8 cellular contexts compared by ENCODE assay signal in genomic region chr1:84573481-84573966, GRCh38. TPM values are rescaled to one million over a fixed set of nuclear protein-coding genes. Genes with fewer than 3 reads are reported as not detected.
A peak's percentile ranks its signal among the peaks of the same experiment; 100 is the strongest.
DNase-seq lines count a peak whose midpoint lies in the region; ATAC-seq and TF ChIP-seq lines count a peak whose summit lies in the region.

No MANE protein-coding gene starts in this region.

- ATAC-seq in naive thymus-derived CD4-positive, alpha-beta T cell, result no peak
- no peak for ATAC-seq in HG03520 (IDR thresholded peaks at IDR 0.05; ENCODE audit: unreplicated experiment)
- no peak for ATAC-seq in HG03139 (IDR thresholded peaks at IDR 0.05; ENCODE audit: unreplicated experiment)

- no peaks in the 10 kb centered on the region for H3K9me3 Mint-ChIP-seq in naive thymus-derived CD4-positive, alpha-beta T cell

- peaks cover 21% of the 10 kb centered on the region for H3K4me1 ChIP-seq in DOHH2 (ENCODE audit: control insufficient read depth, low read length)
- peaks cover 9 to 13% of the 10 kb centered on the region in 2 donors for H3K4me1 ChIP-seq in naive thymus-derived CD4-positive, alpha-beta T cell (ENCODE audit: control insufficient read depth in 2 of 2, insufficient read depth in 2 of 2, low read length in 2 of 2)

- H3K9me2 ChIP-seq in DOHH2 (replicated peaks; ENCODE audit: control insufficient read depth, low read length), result no peaks in the 10 kb centered on the region

- H3K27ac ChIP-seq in DOHH2 (ENCODE audit: low read depth, low read length), result peak overlapping the region; percentile 75
- H3K27ac ChIP-seq in coronary artery, result peak overlapping the region; percentile 99
- H3K27ac ChIP-seq in naive thymus-derived CD4-positive, alpha-beta T cell (ENCODE audit: low read depth, low read length), result peak overlapping the region; percentile 99

- H3K4me1 Mint-ChIP-seq in naive thymus-derived CD4-positive, alpha-beta T cell, result peaks cover 34 to 58% (median 45%) of the 10 kb centered on the region in 7 donors

- TF ChIP-seq CTCF in DOHH2 (IDR thresholded peaks at IDR 0.05; ENCODE audit: low read depth, low read length, poor library complexity, severe bottlenecking) (no peak), coronary artery (IDR thresholded peaks at IDR 0.05) (no peak)

- no peaks in the 10 kb centered on the region for H4K20me1 ChIP-seq in DOHH2 (ENCODE audit: control insufficient read depth, insufficient read depth, low read depth, low read length)

- H3K79me2 ChIP-seq in DOHH2 (ENCODE audit: control insufficient read depth, low read length), result peaks cover 15% of the 10 kb centered on the region

- H3K4me3 ChIP-seq in DOHH2 (ENCODE audit: low read length) (peak overlapping the region; percentile 84), MG63 (peak overlapping the region; percentile 85), coronary artery (peak overlapping the region; percentile 88)
- H3K4me3 ChIP-seq in naive thymus-derived CD4-positive, alpha-beta T cell (ENCODE audit: low read length), result peak overlapping the region; percentile 77

- H3K27me3 ChIP-seq in DOHH2 (ENCODE audit: control insufficient read depth, low read length), result no peaks in the 10 kb centered on the region
- no peaks in the 10 kb centered on the region for H3K27me3 ChIP-seq in MG63
- no peaks in the 10 kb centered on the region for H3K27me3 ChIP-seq in naive thymus-derived CD4-positive, alpha-beta T cell (ENCODE audit: control insufficient read depth in 2 of 2, insufficient read depth in 2 of 2, low read length in 2 of 2)

- DNase-seq in MG63 (no peak), coronary artery (ENCODE audit: low spot score) (no peak), DMS79 (lab: John Stamatoyannopoulos, UW) (no peak)
- DNase-seq in naive thymus-derived CD4-positive, alpha-beta T cell, result peak in 2 of 9 donors; percentile 5 to 7
- DNase-seq in stimulated activated CD4-positive, alpha-beta T cell treated with anti-CD3 and anti-CD28 coated beads, Interleukin-4, amount 100 ng/mL, for 4 hours, result no peak

- no peaks in the 10 kb centered on the region for H3K27me3 Mint-ChIP-seq in naive thymus-derived CD4-positive, alpha-beta T cell

- H3K9me3 ChIP-seq in DOHH2 (ENCODE audit: control insufficient read depth, insufficient read depth, low read length) (no peaks in the 10 kb centered on the region), MG63 (no peaks in the 10 kb centered on the region)
- H3K9me3 ChIP-seq in naive thymus-derived CD4-positive, alpha-beta T cell (ENCODE audit: control insufficient read depth in 2 of 3, low read length in 3 of 3), result no peaks in the 10 kb centered on the region

- peak overlapping the region; percentile 97 to 99 (median 99) for H3K4me3 Mint-ChIP-seq in naive thymus-derived CD4-positive, alpha-beta T cell

- H3K36me3 Mint-ChIP-seq in naive thymus-derived CD4-positive, alpha-beta T cell, result peaks cover 10 to 37% (median 17%) of the 10 kb centered on the region in 5 donors

- H3F3A ChIP-seq in DOHH2 (ENCODE audit: control insufficient read depth, insufficient read depth), result peaks cover 5% of the 10 kb centered on the region

- peak overlapping the region; percentile 98 to 100 (median 100) for H3K27ac Mint-ChIP-seq in naive thymus-derived CD4-positive, alpha-beta T cell

- POLR2A ChIA-PET in naive thymus-derived CD4-positive, alpha-beta T cell (lab: Charles Lee), result interaction anchor here (0.7 to 4.4 kb wide), 27 partner anchors 9 to 627 kb away, joined by 3 to 32 read pairs (median 6); partner anchors contain the start of genes GNG5, PRKACB, RPF1 and SPATA1

- peak overlapping the region; percentile 80 for H3K4me2 ChIP-seq in DOHH2 (ENCODE audit: low read length)

- intact Hi-C loops in naive thymus-derived CD4-positive, alpha-beta T cell (cut with micrococcal nuclease), result loop anchor here (1.0 to 5.0 kb wide), 10 partner anchors 17 to 704 kb away; partner anchors contain the start of genes BCL10 (in 1 of the 2), C1orf52 (in 1 of the 2), RPF1 (in 1 of the 2) and SYDE2 (in 1 of the 2)

- CTCF ChIA-PET in naive thymus-derived CD4-positive, alpha-beta T cell (lab: Charles Lee), result interaction anchor here (0.6 to 1.8 kb wide), 8 partner anchors 51 to 430 kb away, joined by 3 to 8 read pairs (median 3); partner anchors contain the start of gene PRKACB

- H3K36me3 ChIP-seq in DOHH2 (ENCODE audit: control insufficient read depth, low read length), result peaks cover 15% of the 10 kb centered on the region
- H3K36me3 ChIP-seq in MG63, result peaks cover 16% of the 10 kb centered on the region
- peaks cover 0 to 11% (median 6%) of the 10 kb centered on the region in 3 experiments for H3K36me3 ChIP-seq in naive thymus-derived CD4-positive, alpha-beta T cell (ENCODE audit: control insufficient read depth in 2 of 3, insufficient read depth in 3 of 3, low read length in 3 of 3)

RNA-seq across cellular contexts. Expression of gene CTBS, which starts 0.7 kb away (rescaled TPM):
- total RNA-seq in MG63 (2014; rRNA removed; shearing (Covaris generic); ENCODE audit: low replicate concordance), result 6.8 and 7.4 TPM in 2 replicates
- total RNA-seq in naive thymus-derived CD4-positive, alpha-beta T cell, result 10 to 100 TPM; 17.4 to 22.3 (median 19.0) TPM
- 10 to 100 TPM; 13.9 to 26.2 TPM for polyA plus RNA-seq in naive thymus-derived CD4-positive, alpha-beta T cell
